ENCODE assay signal across 1 cellular context in genomic region chr5:7395432-7396168, GRCh38.
TF ChIP-seq lines count a peak whose summit lies in the region.

ADCY2 (plus strand) TSS chr5:7396138; CDS start chr5:7396297, 159 bp downstream.

TF ChIP-seq in WTC11, 78 proteins besides CTCF, POLR2A, EP300 and RAD21 (continued from another document):
- TF ChIP-seq USF2 (CRISPR knock-in tag; IDR thresholded peaks at IDR 0.05): no peak
- no peak for TF ChIP-seq JUN (CRISPR knock-in tag; IDR thresholded peaks at IDR 0.05)
- TF ChIP-seq RELA (CRISPR knock-in tag; IDR thresholded peaks at IDR 0.05; ENCODE audit: borderline replicate concordance): no peak
- TF ChIP-seq ZNF396 (CRISPR knock-in tag; IDR thresholded peaks at IDR 0.05; ENCODE audit: borderline replicate concordance): no peak
- TF ChIP-seq, protein P1, sequence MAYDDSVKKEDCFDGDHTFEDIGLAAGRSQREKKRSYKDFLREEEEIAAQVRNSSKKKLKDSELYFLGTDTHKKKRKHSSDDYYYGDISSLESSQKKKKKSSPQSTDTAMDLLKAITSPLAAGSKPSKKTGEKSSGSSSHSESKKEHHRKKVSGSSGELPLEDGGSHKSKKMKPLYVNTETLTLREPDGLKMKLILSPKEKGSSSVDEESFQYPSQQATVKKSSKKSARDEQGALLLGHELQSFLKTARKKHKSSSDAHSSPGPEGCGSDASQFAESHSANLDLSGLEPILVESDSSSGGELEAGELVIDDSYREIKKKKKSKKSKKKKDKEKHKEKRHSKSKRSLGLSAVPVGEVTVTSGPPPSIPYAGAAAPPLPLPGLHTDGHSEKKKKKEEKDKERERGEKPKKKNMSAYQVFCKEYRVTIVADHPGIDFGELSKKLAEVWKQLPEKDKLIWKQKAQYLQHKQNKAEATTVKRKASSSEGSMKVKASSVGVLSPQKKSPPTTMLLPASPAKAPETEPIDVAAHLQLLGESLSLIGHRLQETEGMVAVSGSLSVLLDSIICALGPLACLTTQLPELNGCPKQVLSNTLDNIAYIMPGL (CRISPR knock-in tag; IDR thresholded peaks at IDR 0.05): 0 out of 2 replicates have a peak, but pooled peaks have one; percentile 7
- TF ChIP-seq, protein P2, sequence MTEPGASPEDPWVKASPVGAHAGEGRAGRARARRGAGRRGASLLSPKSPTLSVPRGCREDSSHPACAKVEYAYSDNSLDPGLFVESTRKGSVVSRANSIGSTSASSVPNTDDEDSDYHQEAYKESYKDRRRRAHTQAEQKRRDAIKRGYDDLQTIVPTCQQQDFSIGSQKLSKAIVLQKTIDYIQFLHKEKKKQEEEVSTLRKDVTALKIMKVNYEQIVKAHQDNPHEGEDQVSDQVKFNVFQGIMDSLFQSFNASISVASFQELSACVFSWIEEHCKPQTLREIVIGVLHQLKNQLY (CRISPR knock-in tag; IDR thresholded peaks at IDR 0.05): no peak
- TF ChIP-seq SMAD4 (CRISPR knock-in tag; IDR thresholded peaks at IDR 0.05): no peak
- no peak for TF ChIP-seq NR1H2 (CRISPR knock-in tag; IDR thresholded peaks at IDR 0.05)
- TF ChIP-seq CBFB (CRISPR knock-in tag; IDR thresholded peaks at IDR 0.05; ENCODE audit: low read depth): no peak
- TF ChIP-seq, protein P3, sequence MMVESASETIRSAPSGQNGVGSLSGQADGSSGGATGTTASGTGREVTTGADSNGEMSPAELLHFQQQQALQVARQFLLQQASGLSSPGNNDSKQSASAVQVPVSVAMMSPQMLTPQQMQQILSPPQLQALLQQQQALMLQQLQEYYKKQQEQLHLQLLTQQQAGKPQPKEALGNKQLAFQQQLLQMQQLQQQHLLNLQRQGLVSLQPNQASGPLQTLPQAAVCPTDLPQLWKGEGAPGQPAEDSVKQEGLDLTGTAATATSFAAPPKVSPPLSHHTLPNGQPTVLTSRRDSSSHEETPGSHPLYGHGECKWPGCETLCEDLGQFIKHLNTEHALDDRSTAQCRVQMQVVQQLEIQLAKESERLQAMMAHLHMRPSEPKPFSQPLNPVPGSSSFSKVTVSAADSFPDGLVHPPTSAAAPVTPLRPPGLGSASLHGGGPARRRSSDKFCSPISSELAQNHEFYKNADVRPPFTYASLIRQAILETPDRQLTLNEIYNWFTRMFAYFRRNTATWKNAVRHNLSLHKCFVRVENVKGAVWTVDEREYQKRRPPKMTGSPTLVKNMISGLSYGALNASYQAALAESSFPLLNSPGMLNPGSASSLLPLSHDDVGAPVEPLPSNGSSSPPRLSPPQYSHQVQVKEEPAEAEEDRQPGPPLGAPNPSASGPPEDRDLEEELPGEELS (CRISPR knock-in tag; IDR thresholded peaks at IDR 0.05): peak; percentile 22; the same call in 1 of the 2 replicates
- no peak; the same call in 1 of the 2 replicates for TF ChIP-seq ZNF219 (CRISPR knock-in tag; IDR thresholded peaks at IDR 0.05; ENCODE audit: borderline replicate concordance)
- TF ChIP-seq SMAD3 (CRISPR knock-in tag; IDR thresholded peaks at IDR 0.05; ENCODE audit: borderline replicate concordance): peak; percentile 16; the same call in 1 of the 2 replicates
- no peak for TF ChIP-seq CDX4 (CRISPR knock-in tag; IDR thresholded peaks at IDR 0.05; ENCODE audit: borderline replicate concordance)
- TF ChIP-seq OVOL2 (CRISPR knock-in tag; IDR thresholded peaks at IDR 0.05; ENCODE audit: borderline replicate concordance): no peak
- TF ChIP-seq E2F4 (CRISPR knock-in tag; IDR thresholded peaks at IDR 0.05; ENCODE audit: borderline replicate concordance, low read depth): no peak
- TF ChIP-seq GTF2I (CRISPR knock-in tag; conservative IDR thresholded peaks at IDR 0.05): no peak
- 0 out of 2 replicates have a peak, but pooled peaks have one; percentile 26 for TF ChIP-seq ZBTB43 (CRISPR knock-in tag; IDR thresholded peaks at IDR 0.05)
- no peak for TF ChIP-seq ZNF317 (CRISPR knock-in tag; IDR thresholded peaks at IDR 0.05; ENCODE audit: borderline replicate concordance, low read depth)
- TF ChIP-seq, protein P4, sequence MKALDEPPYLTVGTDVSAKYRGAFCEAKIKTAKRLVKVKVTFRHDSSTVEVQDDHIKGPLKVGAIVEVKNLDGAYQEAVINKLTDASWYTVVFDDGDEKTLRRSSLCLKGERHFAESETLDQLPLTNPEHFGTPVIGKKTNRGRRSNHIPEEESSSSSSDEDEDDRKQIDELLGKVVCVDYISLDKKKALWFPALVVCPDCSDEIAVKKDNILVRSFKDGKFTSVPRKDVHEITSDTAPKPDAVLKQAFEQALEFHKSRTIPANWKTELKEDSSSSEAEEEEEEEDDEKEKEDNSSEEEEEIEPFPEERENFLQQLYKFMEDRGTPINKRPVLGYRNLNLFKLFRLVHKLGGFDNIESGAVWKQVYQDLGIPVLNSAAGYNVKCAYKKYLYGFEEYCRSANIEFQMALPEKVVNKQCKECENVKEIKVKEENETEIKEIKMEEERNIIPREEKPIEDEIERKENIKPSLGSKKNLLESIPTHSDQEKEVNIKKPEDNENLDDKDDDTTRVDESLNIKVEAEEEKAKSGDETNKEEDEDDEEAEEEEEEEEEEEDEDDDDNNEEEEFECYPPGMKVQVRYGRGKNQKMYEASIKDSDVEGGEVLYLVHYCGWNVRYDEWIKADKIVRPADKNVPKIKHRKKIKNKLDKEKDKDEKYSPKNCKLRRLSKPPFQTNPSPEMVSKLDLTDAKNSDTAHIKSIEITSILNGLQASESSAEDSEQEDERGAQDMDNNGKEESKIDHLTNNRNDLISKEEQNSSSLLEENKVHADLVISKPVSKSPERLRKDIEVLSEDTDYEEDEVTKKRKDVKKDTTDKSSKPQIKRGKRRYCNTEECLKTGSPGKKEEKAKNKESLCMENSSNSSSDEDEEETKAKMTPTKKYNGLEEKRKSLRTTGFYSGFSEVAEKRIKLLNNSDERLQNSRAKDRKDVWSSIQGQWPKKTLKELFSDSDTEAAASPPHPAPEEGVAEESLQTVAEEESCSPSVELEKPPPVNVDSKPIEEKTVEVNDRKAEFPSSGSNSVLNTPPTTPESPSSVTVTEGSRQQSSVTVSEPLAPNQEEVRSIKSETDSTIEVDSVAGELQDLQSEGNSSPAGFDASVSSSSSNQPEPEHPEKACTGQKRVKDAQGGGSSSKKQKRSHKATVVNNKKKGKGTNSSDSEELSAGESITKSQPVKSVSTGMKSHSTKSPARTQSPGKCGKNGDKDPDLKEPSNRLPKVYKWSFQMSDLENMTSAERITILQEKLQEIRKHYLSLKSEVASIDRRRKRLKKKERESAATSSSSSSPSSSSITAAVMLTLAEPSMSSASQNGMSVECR (CRISPR knock-in tag; IDR thresholded peaks at IDR 0.05; ENCODE audit: borderline replicate concordance): peak; percentile 57; the same call in 1 of the 2 replicates
- TF ChIP-seq ZNF423 (CRISPR knock-in tag; IDR thresholded peaks at IDR 0.05): peak; percentile 73
- TF ChIP-seq, protein P5, sequence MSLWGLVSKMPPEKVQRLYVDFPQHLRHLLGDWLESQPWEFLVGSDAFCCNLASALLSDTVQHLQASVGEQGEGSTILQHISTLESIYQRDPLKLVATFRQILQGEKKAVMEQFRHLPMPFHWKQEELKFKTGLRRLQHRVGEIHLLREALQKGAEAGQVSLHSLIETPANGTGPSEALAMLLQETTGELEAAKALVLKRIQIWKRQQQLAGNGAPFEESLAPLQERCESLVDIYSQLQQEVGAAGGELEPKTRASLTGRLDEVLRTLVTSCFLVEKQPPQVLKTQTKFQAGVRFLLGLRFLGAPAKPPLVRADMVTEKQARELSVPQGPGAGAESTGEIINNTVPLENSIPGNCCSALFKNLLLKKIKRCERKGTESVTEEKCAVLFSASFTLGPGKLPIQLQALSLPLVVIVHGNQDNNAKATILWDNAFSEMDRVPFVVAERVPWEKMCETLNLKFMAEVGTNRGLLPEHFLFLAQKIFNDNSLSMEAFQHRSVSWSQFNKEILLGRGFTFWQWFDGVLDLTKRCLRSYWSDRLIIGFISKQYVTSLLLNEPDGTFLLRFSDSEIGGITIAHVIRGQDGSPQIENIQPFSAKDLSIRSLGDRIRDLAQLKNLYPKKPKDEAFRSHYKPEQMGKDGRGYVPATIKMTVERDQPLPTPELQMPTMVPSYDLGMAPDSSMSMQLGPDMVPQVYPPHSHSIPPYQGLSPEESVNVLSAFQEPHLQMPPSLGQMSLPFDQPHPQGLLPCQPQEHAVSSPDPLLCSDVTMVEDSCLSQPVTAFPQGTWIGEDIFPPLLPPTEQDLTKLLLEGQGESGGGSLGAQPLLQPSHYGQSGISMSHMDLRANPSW (CRISPR knock-in tag; conservative IDR thresholded peaks at IDR 0.05; ENCODE audit: low read depth): no peak
